26 cellular contexts compared by ENCODE assay signal in the genomic region with DNA sequence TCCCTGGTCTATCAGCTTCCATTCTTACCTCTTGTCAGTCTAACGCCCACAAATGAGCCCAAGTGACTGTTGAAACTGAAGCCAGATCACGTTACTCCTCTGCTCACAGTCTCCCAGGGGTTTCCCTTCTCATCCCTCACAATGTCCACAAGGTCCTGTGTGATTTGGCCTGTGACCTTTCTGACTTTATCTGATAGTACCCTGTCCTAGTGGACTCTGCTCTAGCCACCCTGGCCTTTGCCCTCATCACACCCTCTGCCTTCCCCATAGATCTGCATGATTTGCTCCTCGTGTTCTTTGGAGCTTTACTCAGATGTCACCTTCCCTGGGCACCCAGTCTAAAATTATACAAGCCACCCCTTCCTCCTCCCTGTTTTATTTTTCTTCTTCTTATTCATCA. TPM values are rescaled to one million over a fixed set of nuclear protein-coding genes. Genes with fewer than 3 reads are reported as not detected.
"Had no signal": no experiment of that assay in that cellular context is flagged by ENCODE, and none has a peak within 500 bp of the region (broad histone marks: within the 10 kb centered on the region; RNA-seq: fewer than 3 reads in every experiment).

No MANE protein-coding gene starts in this region.

- H3K27ac ChIP-seq: brain microvascular endothelial cell, cardiac muscle cell, VCaP had no signal

- H3K4me1 Mint-ChIP-seq: activated CD8-positive, alpha-beta memory T cell treated with anti-CD3 and anti-CD28 coated beads, Interleukin-2, amount 10 ng/mL, durations not matched to agents 7 days and 5 days; activated naive CD8-positive, alpha-beta T cell treated with anti-CD3 and anti-CD28 coated beads for 36 hours had no signal

- H3K36me3 ChIP-seq: MG63 had no signal

- H3K4me3 ChIP-seq: cardiac muscle cell, MG63 had no signal

- ATAC-seq: activated CD4-positive, CD25-positive, alpha-beta regulatory T cell treated with anti-CD3 and anti-CD28 coated beads, Interleukin-2, amount 50 U/mL, for 24 hours; activated CD8-positive, alpha-beta memory T cell treated with anti-CD3 and anti-CD28 coated beads, Interleukin-2, amount 10 ng/mL, durations not matched to agents 7 days and 5 days had no signal

- H3K9me3 Mint-ChIP-seq: activated naive CD4-positive, alpha-beta T cell treated with anti-CD3 and anti-CD28 coated beads for 36 hours; activated naive CD8-positive, alpha-beta T cell treated with anti-CD3 and anti-CD28 coated beads for 36 hours; activated T-cell treated with anti-CD3 and anti-CD28 coated beads, Interleukin-2, amount 50 U/mL, for 24 hours had no signal

- H3K4me3 Mint-ChIP-seq: activated CD8-positive, alpha-beta memory T cell treated with anti-CD3 and anti-CD28 coated beads, Interleukin-2, amount 10 ng/mL, durations not matched to agents 7 days and 5 days; activated naive CD4-positive, alpha-beta T cell treated with anti-CD3 and anti-CD28 coated beads for 36 hours; activated naive CD8-positive, alpha-beta T cell treated with anti-CD3 and anti-CD28 coated beads for 36 hours; activated T-cell treated with anti-CD3 and anti-CD28 coated beads, Interleukin-2, amount 50 U/mL, for 24 hours had no signal

- H3K27ac Mint-ChIP-seq: activated CD8-positive, alpha-beta memory T cell treated with anti-CD3 and anti-CD28 coated beads, Interleukin-2, amount 10 ng/mL, durations not matched to agents 7 days and 5 days; activated naive CD4-positive, alpha-beta T cell treated with anti-CD3 and anti-CD28 coated beads for 36 hours; activated naive CD8-positive, alpha-beta T cell treated with anti-CD3 and anti-CD28 coated beads for 36 hours; activated T-cell treated with anti-CD3 and anti-CD28 coated beads, Interleukin-2, amount 50 U/mL, for 24 hours had no signal

- H3K27me3 Mint-ChIP-seq: activated CD8-positive, alpha-beta memory T cell treated with anti-CD3 and anti-CD28 coated beads, Interleukin-2, amount 10 ng/mL, durations not matched to agents 7 days and 5 days; activated naive CD8-positive, alpha-beta T cell treated with anti-CD3 and anti-CD28 coated beads for 36 hours; activated T-cell treated with anti-CD3 and anti-CD28 coated beads, Interleukin-2, amount 50 U/mL, for 24 hours had no signal

- H3K9me3 ChIP-seq: MG63 had no signal

- DNase-seq: activated CD4-positive, alpha-beta T cell treated with anti-CD3 and anti-CD28 coated beads for 4 hours; activated CD8-positive, alpha-beta memory T cell treated with anti-CD3 and anti-CD28 coated beads, Interleukin-2, amount 10 ng/mL, durations not matched to agents 7 days and 5 days; activated effector memory CD4-positive, alpha-beta T cell treated with anti-CD3 and anti-CD28 coated beads, Interleukin-2, amount 50 U/mL, for 16 hours; activated naive CD4-positive, alpha-beta T cell treated with anti-CD3 and anti-CD28 coated beads for 36 hours; activated naive CD8-positive, alpha-beta T cell treated with anti-CD3 and anti-CD28 coated beads for 36 hours; activated T-cell treated with anti-CD3 and anti-CD28 coated beads, Interleukin-2, amount 50 U/mL, for 24 hours; brain microvascular endothelial cell; MG63; MV-4-11; NCI-H1092 treated with DMSO at 0.1 percent for 48 hours; NCI-H1436; NCI-H1694 treated with DMSO at 0.1 percent for 48 hours; NCI-H2029 treated with DMSO at 0.1 percent for 48 hours; NCI-H345; NCI-H510A; NCI-H526 treated with DMSO at 0.1 percent for 48 hours; NCI-H82; SIG-M5; T-helper 2 cell; T1000 had no signal

- FAIRE-seq: TTC549 had no signal

- H3K27me3 ChIP-seq: brain microvascular endothelial cell, cardiac muscle cell, MG63 had no signal

RNA-seq across cellular contexts. Expression of a gene that starts 55.5 kb away (rescaled TPM):
- total RNA-seq: activated CD8-positive, alpha-beta memory T cell treated with anti-CD3 and anti-CD28 coated beads, Interleukin-2, amount 10 ng/mL, durations not matched to agents 7 days and 5 days; activated naive CD4-positive, alpha-beta T cell treated with anti-CD3 and anti-CD28 coated beads for 36 hours; activated naive CD8-positive, alpha-beta T cell treated with anti-CD3 and anti-CD28 coated beads for 36 hours; OCI-LY7; RPMI7951 had no signal
